In the genomic region with DNA sequence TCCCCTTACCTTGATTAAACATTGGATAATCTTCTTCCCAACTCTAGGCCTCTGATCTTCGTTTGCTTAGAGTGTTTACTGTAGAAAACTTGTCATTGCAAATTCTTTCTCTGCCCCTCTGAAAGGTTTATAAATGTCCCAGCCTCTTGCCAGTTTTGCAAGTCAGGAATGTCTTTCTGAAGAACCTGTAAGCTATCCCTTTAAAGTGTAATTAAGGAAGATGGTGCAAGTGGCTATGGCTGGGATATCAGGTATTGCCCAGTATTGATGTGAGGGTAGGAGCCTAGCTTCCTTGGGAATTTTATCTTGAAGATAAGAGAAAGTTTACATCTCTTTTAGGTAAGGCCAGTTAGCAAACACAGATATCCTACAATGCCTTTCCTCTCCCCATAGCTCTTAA, we compare ENCODE assay signal across 1 cellular context.
TF ChIP-seq lines count a peak whose summit lies in the region.

No MANE protein-coding gene starts in this region.

TF ChIP-seq in WTC11, 78 proteins besides CTCF, POLR2A, EP300 and RAD21 (continued from another document):
- TF ChIP-seq ATF2 (CRISPR knock-in tag; IDR thresholded peaks at IDR 0.05; ENCODE audit: borderline replicate concordance, low read depth) = no peak
- TF ChIP-seq IRF2 (CRISPR knock-in tag; IDR thresholded peaks at IDR 0.05; ENCODE audit: borderline replicate concordance, low read depth) = no peak
- no peak for TF ChIP-seq ZNF138 (CRISPR knock-in tag; conservative IDR thresholded peaks at IDR 0.05)
- TF ChIP-seq TCF7 (CRISPR knock-in tag; IDR thresholded peaks at IDR 0.05; ENCODE audit: low read depth) = no peak
